In genomic region chr18:54521846-54522245, GRCh38 we compare ENCODE assay signal across 3 cellular contexts.
"Had no signal": no experiment of that assay in that cellular context is flagged by ENCODE, and none has a peak within 500 bp of the region (broad histone marks: within the 10 kb centered on the region; RNA-seq: fewer than 3 reads in every experiment).

No MANE protein-coding gene starts in this region.

- ATAC-seq: GM12878 had no signal

- DNase-seq: GDM1, GF-D8 had no signal
